8 cellular contexts compared by ENCODE assay signal in the genomic region with DNA sequence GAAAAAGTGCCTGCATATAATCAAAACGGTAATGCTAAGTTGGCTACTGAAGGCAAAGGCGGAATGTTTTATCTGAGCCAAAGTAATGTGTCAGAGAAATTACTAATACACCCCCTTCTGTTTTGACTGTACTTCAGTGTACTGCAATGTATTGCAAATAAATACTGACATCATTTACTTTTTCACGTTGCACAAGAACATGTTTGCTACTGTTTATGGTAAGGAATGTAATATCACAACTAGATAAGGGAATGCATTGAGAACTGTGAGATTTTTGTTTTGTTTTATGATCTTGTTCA.
DNase-seq lines count a peak whose midpoint lies in the region; ATAC-seq and TF ChIP-seq lines count a peak whose summit lies in the region.

No MANE protein-coding gene starts in this region.

- H3K9me2 ChIP-seq in MM.1S (replicated peaks; ENCODE audit: insufficient read depth, low read length): no peaks in the 10 kb centered on the region

- H3F3A ChIP-seq in MM.1S (ENCODE audit: insufficient read depth, low read length): peaks cover 14% of the 10 kb centered on the region

- no peaks in the 10 kb centered on the region for H3K27me3 Mint-ChIP-seq in central memory CD8-positive, alpha-beta T cell

- H3K36me3 ChIP-seq in MM.1S (replicated peaks; ENCODE audit: insufficient read depth, low read length) (no peaks in the 10 kb centered on the region), muscle layer of duodenum (ENCODE audit: control insufficient read depth in 1 of 2, insufficient read depth in 2 of 2, low read length in 2 of 2) (no peaks in the 10 kb centered on the region)

- peaks cover 40% of the 10 kb centered on the region for H3K79me2 ChIP-seq in MM.1S (ENCODE audit: low read length)

- DNase-seq in EL: peak; percentile 55
- peak; percentile 32 for DNase-seq in MM.1S
- no peak for DNase-seq in central memory CD8-positive, alpha-beta T cell (ENCODE audit: low spot score in 2 of 2)
- no peak for DNase-seq in SHP77 treated with DMSO at 0.1 percent for 48 hours (lab: John Stamatoyannopoulos, UW)
- no peak for DNase-seq in KG1 (lab: John Stamatoyannopoulos, UW)

- H3K4me1 Mint-ChIP-seq in central memory CD8-positive, alpha-beta T cell: peaks cover 52% of the 10 kb centered on the region

- H3K27ac Mint-ChIP-seq in central memory CD8-positive, alpha-beta T cell (ENCODE audit: low read depth): peak overlapping the region; percentile 19

- no peaks in the 10 kb centered on the region for H3K9me3 Mint-ChIP-seq in central memory CD8-positive, alpha-beta T cell

- no peaks in the 10 kb centered on the region for H4K20me1 ChIP-seq in MM.1S (ENCODE audit: insufficient read depth, low read length)

- H3K4me1 ChIP-seq in MM.1S (ENCODE audit: low read length): 0 out of 2 replicates have a peak, but pooled peaks cover 5% of the 10 kb centered on the region
- peaks cover 5 to 6% of the 10 kb centered on the region in 2 donors for H3K4me1 ChIP-seq in muscle layer of duodenum (ENCODE audit: control insufficient read depth in 1 of 2, insufficient read depth in 2 of 2, low read length in 2 of 2)

- ATAC-seq in central memory CD8-positive, alpha-beta T cell (replicated peaks; ENCODE audit: extremely low read depth, poor library complexity, severe bottlenecking): peak; percentile 3
- ATAC-seq in GM18502 (IDR thresholded peaks at IDR 0.05; ENCODE audit: poor library complexity, unreplicated experiment) (no peak), GM19452 (IDR thresholded peaks at IDR 0.05; ENCODE audit: unreplicated experiment) (no peak)

- no peak; the same call in 1 of the 2 replicates for TF ChIP-seq CTCF in MM.1S (IDR thresholded peaks at IDR 0.05; ENCODE audit: low read length)

- H3K4me3 Mint-ChIP-seq in central memory CD8-positive, alpha-beta T cell: peak overlapping the region; percentile 90

- no peaks in the 10 kb centered on the region for H3K9me3 ChIP-seq in MM.1S (replicated peaks; ENCODE audit: insufficient read depth, low read length)
- no peaks in the 10 kb centered on the region for H3K9me3 ChIP-seq in muscle layer of duodenum (ENCODE audit: control insufficient read depth in 1 of 2, low read length in 2 of 2)

- H3K27ac ChIP-seq in MM.1S (ENCODE audit: low read length) (peak overlapping the region; percentile 45; the same call in 1 of the 2 replicates), muscle layer of duodenum (ENCODE audit: low read length) (peak overlapping the region; percentile 82)

- H2AFZ ChIP-seq in MM.1S (ENCODE audit: low read length): peak overlapping the region; percentile 94

- H3K27me3 ChIP-seq in MM.1S (replicated peaks; ENCODE audit: insufficient read depth, low read length) (no peaks in the 10 kb centered on the region), muscle layer of duodenum (ENCODE audit: low read depth, low read length) (no peaks in the 10 kb centered on the region)

- H3K4me3 ChIP-seq in MM.1S (ENCODE audit: low read length) (peak overlapping the region; percentile 68), muscle layer of duodenum (ENCODE audit: low read depth in 1 of 2, low read length in 2 of 2) (peak overlapping the region; percentile 82 to 93)

- peak overlapping the region; percentile 67 for H3K4me2 ChIP-seq in MM.1S (ENCODE audit: low read depth, low read length)

- peaks cover 10% of the 10 kb centered on the region for H3K36me3 Mint-ChIP-seq in central memory CD8-positive, alpha-beta T cell (ENCODE audit: insufficient read depth)

- H3K9ac ChIP-seq in MM.1S (ENCODE audit: low read length): peak overlapping the region; percentile 68; the same call in 1 of the 2 replicates

Comparison
In these comparisons a context has a peak if more than half of its experiments do, and no peak if none do; other contexts are left out.
1. DNase-seq: peak in EL (single experiment) and MM.1S (single experiment); none in central memory CD8-positive, alpha-beta T cell (0 of 2), SHP77 treated with DMSO at 0.1 percent for 48 hours (single experiment) and KG1 (single experiment).